ENCODE assay signal across 20 cellular contexts in genomic region chr5:132046915-132047314, GRCh38. TPM values are rescaled to one million over a fixed set of nuclear protein-coding genes. Genes with fewer than 3 reads are reported as not detected.
A peak's percentile ranks its signal among the peaks of the same experiment; 100 is the strongest.
DNase-seq lines count a peak whose midpoint lies in the region; ATAC-seq and TF ChIP-seq lines count a peak whose summit lies in the region.
"Had no signal": no experiment of that assay in that cellular context is flagged by ENCODE, and none has a peak within 500 bp of the region (broad histone marks: within the 10 kb centered on the region; RNA-seq: fewer than 3 reads in every experiment).

No MANE protein-coding gene starts in this region.

- H3K4me3 Mint-ChIP-seq in chondrocyte (ENCODE audit: unreplicated experiment): no peak overlapping the region
- H3K4me3 Mint-ChIP-seq: IgD-negative memory B cell had no signal

- WGBS in mesendoderm (ENCODE audit: extremely low coverage, insufficient coverage, low lambda C conversion rate): no CpG with 5 or more reads among the region's 7 CpGs

- H2BK5ac ChIP-seq in mesendoderm (ENCODE audit: low read length): no peak overlapping the region

- no peak overlapping the region for H3K27ac Mint-ChIP-seq in chondrocyte (ENCODE audit: unreplicated experiment)
- H3K27ac Mint-ChIP-seq: IgD-negative memory B cell had no signal

- no peaks in the 10 kb centered on the region for H3K36me3 ChIP-seq in mesendoderm (ENCODE audit: control insufficient read depth, insufficient read depth, low read length)

- no peaks in the 10 kb centered on the region for H3K9me3 Mint-ChIP-seq in chondrocyte (ENCODE audit: low read depth)
- H3K9me3 Mint-ChIP-seq: IgD-negative memory B cell had no signal

- ATAC-seq in HG03460 (IDR thresholded peaks at IDR 0.05; ENCODE audit: unreplicated experiment): no peak

- H3K4me2 ChIP-seq in mesendoderm (ENCODE audit: low read length): no peak overlapping the region

- peaks cover 18% of the 10 kb centered on the region for H3K27me3 Mint-ChIP-seq in chondrocyte (ENCODE audit: low read depth)

- H4K5ac ChIP-seq in mesendoderm (ENCODE audit: low read length): no peak overlapping the region

- no peak overlapping the region for H3K9ac ChIP-seq in mesendoderm (ENCODE audit: low read length)

- no peak overlapping the region for H3K18ac ChIP-seq in mesendoderm (ENCODE audit: low read length)

- no peak overlapping the region for H3K56ac ChIP-seq in mesendoderm (ENCODE audit: low read length)

- H3K36me3 Mint-ChIP-seq in chondrocyte (ENCODE audit: low read depth): no peaks in the 10 kb centered on the region

- no peaks in the 10 kb centered on the region for H3K4me1 Mint-ChIP-seq in chondrocyte (ENCODE audit: low read depth)

- no peaks in the 10 kb centered on the region for H3K4me1 ChIP-seq in mesendoderm (ENCODE audit: control insufficient read depth, low read depth, low read length)

- no peak overlapping the region for H3K27ac ChIP-seq in mesendoderm (ENCODE audit: low read depth, low read length)

- H2BK15ac ChIP-seq in mesendoderm (replicated peaks; ENCODE audit: low read depth): no peak overlapping the region

- peak; percentile 50 for DNase-seq in activated CD8-positive, alpha-beta memory T cell treated with anti-CD3 and anti-CD28 coated beads for 24 hours
- DNase-seq in activated CD8-positive, alpha-beta memory T cell treated with anti-CD3 and anti-CD28 coated beads, Interleukin-2, amount 50 U/mL, for 48 hours: no peak
- DNase-seq in D341Med (ENCODE audit: low spot score): peak; percentile 4
- peak; percentile 57 for DNase-seq in chondrocyte (ENCODE audit: low spot score)
- DNase-seq in mesendoderm: peak; percentile 23
- DNase-seq in activated effector memory CD4-positive, alpha-beta T cell treated with Interleukin-2 at 50 U/mL for 16 hours: no peak
- no peak for DNase-seq in A172 (ENCODE audit: low spot score)
- DNase-seq: 8988T, C1 segment of cervical spinal cord, EL, HCEC 1CT, NCI-H1417 treated with DMSO at 0.1 percent for 48 hours, NCI-H2081, NCI-H2227 treated with DMSO at 0.1 percent for 48 hours, NCI-H82, SHP77 treated with DMSO at 0.1 percent for 48 hours had no signal

- H3K79me2 ChIP-seq in mesendoderm (ENCODE audit: control insufficient read depth, insufficient read depth, low read length): no peaks in the 10 kb centered on the region

- no peaks in the 10 kb centered on the region for H3K79me1 ChIP-seq in mesendoderm (ENCODE audit: low read length)

- no peak overlapping the region for H2BK120ac ChIP-seq in mesendoderm (ENCODE audit: low read depth, low read length)

- no peak overlapping the region for H4K8ac ChIP-seq in mesendoderm (ENCODE audit: low read depth, low read length)

- no peak overlapping the region for H3K4ac ChIP-seq in mesendoderm (ENCODE audit: low read depth, low read length)

- H3K4me3 ChIP-seq in mesendoderm (ENCODE audit: low read length): no peak overlapping the region

- H3K23ac ChIP-seq in mesendoderm (ENCODE audit: low read length): no peak overlapping the region

- no peak overlapping the region for H2AK5ac ChIP-seq in mesendoderm (ENCODE audit: low read length)

- no peaks in the 10 kb centered on the region for H3K27me3 ChIP-seq in mesendoderm (ENCODE audit: insufficient read depth, low read length, poor library complexity)

- no peak for TF ChIP-seq CTCF in chondrocyte (IDR thresholded peaks at IDR 0.05)

RNA-seq across cellular contexts. Expression of gene IL3, which starts 13.5 kb away (rescaled TPM):
- total RNA-seq in chondrocyte: not detected in 3 replicates
- polyA plus RNA-seq in mesendoderm (2013, experiment 1 of 2): not detected
- polyA plus RNA-seq in mesendoderm (2013, experiment 2 of 2): not detected
- total RNA-seq in A172 (2014; rRNA removed; shearing (Covaris generic)): not detected in 2 replicates
- total RNA-seq: HT-29, LHCN-M2 had no signal
- polyA plus RNA-seq: IgD-negative memory B cell had no signal

RNA-seq across cellular contexts. Expression of gene CSF2, which starts 26.7 kb away (rescaled TPM):
- total RNA-seq in chondrocyte: not detected in 3 replicates
- not detected for polyA plus RNA-seq in mesendoderm (2013, experiment 1 of 2)
- polyA plus RNA-seq in mesendoderm (2013, experiment 2 of 2): not detected
- total RNA-seq in A172 (2014; rRNA removed; shearing (Covaris generic)): 0.67 and 1.3 TPM in 2 replicates
- total RNA-seq: LHCN-M2 had no signal
- polyA plus RNA-seq: IgD-negative memory B cell had no signal

RNA-seq across cellular contexts. Expression of gene ACSL6, which starts 35.5 kb away (rescaled TPM):
- not detected in 3 replicates for total RNA-seq in chondrocyte
- 0.49 TPM for polyA plus RNA-seq in mesendoderm (2013, experiment 1 of 2)
- 0.60 TPM for polyA plus RNA-seq in mesendoderm (2013, experiment 2 of 2)
- 0.07 and 0.24 TPM in 2 replicates for total RNA-seq in A172 (2014; rRNA removed; shearing (Covaris generic))
- total RNA-seq: HT-29, LHCN-M2 had no signal

Comparison
In these comparisons a context has a peak if more than half of its experiments do, and no peak if none do; other contexts are left out.
1. DNase-seq: peak in activated CD8-positive, alpha-beta memory T cell treated with anti-CD3 and anti-CD28 coated beads for 24 hours (single experiment), D341Med (single experiment), chondrocyte (single experiment) and mesendoderm (single experiment); none in activated CD8-positive, alpha-beta memory T cell treated with anti-CD3 and anti-CD28 coated beads, Interleukin-2, amount 50 U/mL, for 48 hours (single experiment), activated effector memory CD4-positive, alpha-beta T cell treated with Interleukin-2 at 50 U/mL for 16 hours (single experiment) and A172 (single experiment).